8 cellular contexts compared by ENCODE assay signal in genomic region chr20:1392693-1393506, GRCh38. TPM values are rescaled to one million over a fixed set of nuclear protein-coding genes. Genes with fewer than 3 reads are reported as not detected.
DNase-seq lines count a peak whose midpoint lies in the region; FAIRE-seq and TF ChIP-seq lines count a peak whose summit lies in the region.

TSS of gene FKBP1A (minus strand) at chr20:1393054. CDS start at chr20:1392998, 56 bp downstream.

- H3K9me3 ChIP-seq in SJSA1 (replicated peaks) (no peaks in the 10 kb centered on the region), neutrophil (no peaks in the 10 kb centered on the region)

- H3K4me1 ChIP-seq in SJSA1 (replicated peaks), result peaks cover 31% of the 10 kb centered on the region
- H3K4me1 ChIP-seq in neutrophil (ENCODE audit: control insufficient read depth in 1 of 2, insufficient read depth in 1 of 2, low read depth in 1 of 2, low read length in 1 of 2), result peaks cover 89 to 92% of the 10 kb centered on the region in 2 experiments

- no peaks in the 10 kb centered on the region for H3K27me3 ChIP-seq in SJSA1 (replicated peaks)
- no peaks in the 10 kb centered on the region for H3K27me3 ChIP-seq in neutrophil

- peaks cover 14% of the 10 kb centered on the region for H3K36me3 ChIP-seq in SJSA1
- H3K36me3 ChIP-seq in neutrophil, result peaks cover 11% of the 10 kb centered on the region

- H3K27ac ChIP-seq in SJSA1 (no peak within 1 kb of the TSS), neutrophil (peak within 1 kb of the TSS; percentile 96), substantia nigra (ENCODE audit: low read depth, low read length, poor library complexity, severe bottlenecking) (peak within 1 kb of the TSS; percentile 79)

- DNase-seq in GF-D8 (lab: John Stamatoyannopoulos, UW), result peak; percentile 83
- DNase-seq in HFF-Myc (ENCODE audit: extremely low read depth, low read depth), result no peak
- DNase-seq in MV-4-11 (lab: John Stamatoyannopoulos, UW), result peak; percentile 91
- peak; percentile 90 to 91 for DNase-seq in SJSA1 (ENCODE audit: low read depth in 1 of 2, low spot score in 2 of 2)
- DNase-seq in activated naive CD4-positive, alpha-beta T cell (lab: John Stamatoyannopoulos, UW), result peak; percentile 72 to 89 (median 82)
- DNase-seq in frontal cortex (ENCODE audit: low spot score in 2 of 2), result peak; percentile 80
- DNase-seq in substantia nigra (lab: John Stamatoyannopoulos, UW), result peak in 48 of 49 donors; percentile 25 to 91 (median 78)

- TF ChIP-seq CTCF in HFF-Myc (IDR thresholded peaks at IDR 0.05; ENCODE audit: low read depth, low read length, missing control alignments), result no peak
- TF ChIP-seq CTCF in neutrophil (IDR thresholded peaks at IDR 0.05), result peak; percentile 50

- peak within 1 kb of the TSS; percentile 96 for H3K4me3 ChIP-seq in HFF-Myc (replicated peaks; ENCODE audit: low read depth, low read length)
- H3K4me3 ChIP-seq in SJSA1, result peak within 1 kb of the TSS; percentile 80
- peak within 1 kb of the TSS; percentile 79 to 86 for H3K4me3 ChIP-seq in neutrophil (ENCODE audit: low read depth in 1 of 2, low read length in 1 of 2)

- FAIRE-seq in frontal cortex (lab: Jason Lieb, UNC), result no peak

RNA-seq across cellular contexts. Expression of gene FKBP1A, which starts in this region (rescaled TPM):
- 75.3 and 98.6 TPM in 2 replicates for total RNA-seq in SJSA1 (2014; rRNA removed; shearing (Covaris generic))
- 83.2 TPM for total RNA-seq in frontal cortex
